10 cellular contexts compared by ENCODE assay signal in the genomic region with DNA sequence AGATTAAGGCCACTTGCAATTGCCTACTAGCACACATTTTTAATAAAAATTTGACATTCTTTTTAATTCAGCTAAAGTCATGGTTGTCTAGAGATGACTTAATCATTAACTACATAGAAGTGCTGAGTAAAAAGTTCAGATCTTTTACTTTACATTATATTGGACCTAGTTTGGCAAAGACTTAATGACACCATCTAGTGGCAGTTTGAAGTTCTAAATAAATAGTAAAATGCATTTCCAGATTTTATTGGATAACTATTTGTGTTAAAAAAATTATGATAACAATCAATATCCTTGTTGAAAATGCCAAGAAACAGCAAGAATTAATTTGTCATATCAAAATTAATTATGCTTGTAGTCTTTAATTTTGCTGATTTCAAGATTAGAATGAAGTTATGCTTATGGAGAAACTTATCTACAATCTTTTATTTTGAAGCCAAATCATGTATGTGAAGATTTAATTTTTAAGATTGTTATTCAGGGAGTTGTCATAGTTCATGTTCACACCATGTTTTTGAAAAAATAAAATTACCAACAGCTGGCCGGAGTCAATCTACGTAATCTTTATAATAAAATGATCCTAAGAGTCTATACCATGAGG.
DNase-seq lines count a peak whose midpoint lies in the region; ATAC-seq, FAIRE-seq and TF ChIP-seq lines count a peak whose summit lies in the region.
"Had no signal": no experiment of that assay in that cellular context is flagged by ENCODE, and none has a peak within 500 bp of the region (broad histone marks: within the 10 kb centered on the region; RNA-seq: fewer than 3 reads in every experiment).

No MANE protein-coding gene starts in this region.

- H3K27me3 ChIP-seq in dorsolateral prefrontal cortex (no peaks in the 10 kb centered on the region), small intestine (ENCODE audit: control insufficient read depth in 2 of 2, insufficient read depth in 2 of 2, low read length in 2 of 2) (no peaks in the 10 kb centered on the region)

- H3K36me3 Mint-ChIP-seq in activated CD4-positive, alpha-beta T cell treated with anti-CD3 and anti-CD28 coated beads, Interleukin-2, amount 10 ng/mL, durations not matched to agents 7 days and 5 days (ENCODE audit: low read depth) = no peaks in the 10 kb centered on the region
- H3K36me3 Mint-ChIP-seq: T-cell had no signal

- no peaks in the 10 kb centered on the region for H3K4me1 Mint-ChIP-seq in activated CD4-positive, alpha-beta T cell treated with anti-CD3 and anti-CD28 coated beads, Interleukin-2, amount 10 ng/mL, durations not matched to agents 7 days and 5 days
- H3K4me1 Mint-ChIP-seq: T-cell had no signal

- H3K36me3 ChIP-seq in small intestine (ENCODE audit: control insufficient read depth in 2 of 2, insufficient read depth in 2 of 2, low read length in 2 of 2) = no peaks in the 10 kb centered on the region

- TF ChIP-seq CTCF in dorsolateral prefrontal cortex (IDR thresholded peaks at IDR 0.05 in 54 of 56, conservative IDR thresholded peaks at IDR 0.05 in 2 of 56; ENCODE audit: low read depth in 1 of 56, partially characterized antibody in 56 of 56) = peak in 49 of 56 donors; percentile 12 to 73 (median 44)

- no peak overlapping the region for H3K27ac Mint-ChIP-seq in activated CD4-positive, alpha-beta T cell treated with anti-CD3 and anti-CD28 coated beads, Interleukin-2, amount 10 ng/mL, durations not matched to agents 7 days and 5 days
- H3K27ac Mint-ChIP-seq: T-cell had no signal

- FAIRE-seq in small intestine (lab: Jason Lieb, UNC) = peak; percentile 86

- H3K4me3 Mint-ChIP-seq in activated CD4-positive, alpha-beta T cell treated with anti-CD3 and anti-CD28 coated beads, Interleukin-2, amount 10 ng/mL, durations not matched to agents 7 days and 5 days = no peak overlapping the region
- H3K4me3 Mint-ChIP-seq: T-cell had no signal

- no peak overlapping the region for H3K27ac ChIP-seq in dorsolateral prefrontal cortex
- H3K27ac ChIP-seq in small intestine (ENCODE audit: low read depth in 1 of 2, low read length in 1 of 2) = no peak overlapping the region

- CTCF ChIA-PET in activated CD4-positive, alpha-beta T cell treated with anti-CD3 and anti-CD28 coated beads, Interleukin-2, amount 10 ng/mL, durations not matched to agents 7 days and 5 days (lab: Charles Lee) = no interaction called here

- H3K4me3 ChIP-seq in dorsolateral prefrontal cortex (no peak overlapping the region), small intestine (ENCODE audit: low read depth in 1 of 2, low read length in 2 of 2) (no peak overlapping the region)
- H3K4me3 ChIP-seq: lung had no signal

- POLR2A ChIA-PET in activated CD4-positive, alpha-beta T cell treated with anti-CD3 and anti-CD28 coated beads, Interleukin-2, amount 10 ng/mL, durations not matched to agents 7 days and 5 days (lab: Charles Lee) = no interaction called here

- H3K9me3 ChIP-seq in small intestine (ENCODE audit: control insufficient read depth, low read depth) = no peaks in the 10 kb centered on the region

- H3K4me1 ChIP-seq in small intestine (ENCODE audit: control insufficient read depth in 2 of 2, insufficient read depth in 1 of 2, low read depth in 1 of 2, low read length in 1 of 2) = peaks cover 0 to 3% of the 10 kb centered on the region in 2 donors

- intact Hi-C loops in dorsolateral prefrontal cortex (cut with DNase I) = no loop called here

- 45 to 92% (median 88%) methylated on average over 2 of the region's 2 CpGs for WGBS in small intestine, 3 donors

- no peaks in the 10 kb centered on the region for H3K9me3 Mint-ChIP-seq in activated CD4-positive, alpha-beta T cell treated with anti-CD3 and anti-CD28 coated beads, Interleukin-2, amount 10 ng/mL, durations not matched to agents 7 days and 5 days
- H3K9me3 Mint-ChIP-seq: T-cell had no signal

- ATAC-seq in GM21360 (IDR thresholded peaks at IDR 0.05; ENCODE audit: unreplicated experiment) (no peak), GM21526 (IDR thresholded peaks at IDR 0.05; ENCODE audit: low FRiP score, unreplicated experiment) (no peak)
- ATAC-seq: T-cell had no signal

- peak; percentile 12 for DNase-seq in SKM-1 (lab: John Stamatoyannopoulos, UW; ENCODE audit: unreplicated experiment)
- DNase-seq in SKM-1 treated with dmso at 0.1 percent for 144 hours (lab: John Stamatoyannopoulos, UW; ENCODE audit: unreplicated experiment) = no peak
- peak; percentile 9 for DNase-seq in NCI-H1694 treated with DMSO at 0.1 percent for 48 hours (lab: John Stamatoyannopoulos, UW)
- DNase-seq in dorsolateral prefrontal cortex = no peak
- peak; percentile 16 for DNase-seq in small intestine
- DNase-seq in activated CD4-positive, alpha-beta T cell treated with anti-CD3 and anti-CD28 coated beads, Interleukin-2, amount 10 ng/mL, durations not matched to agents 7 days and 5 days = no peak
- DNase-seq: T-cell had no signal

- H3K27me3 Mint-ChIP-seq in activated CD4-positive, alpha-beta T cell treated with anti-CD3 and anti-CD28 coated beads, Interleukin-2, amount 10 ng/mL, durations not matched to agents 7 days and 5 days = no peaks in the 10 kb centered on the region

Comparison
In these comparisons a context has a peak if more than half of its experiments do, and no peak if none do; other contexts are left out.
1. DNase-seq: peak in SKM-1 (single experiment), NCI-H1694 treated with DMSO at 0.1 percent for 48 hours (single experiment) and small intestine (single experiment); none in SKM-1 treated with dmso at 0.1 percent for 144 hours (single experiment), dorsolateral prefrontal cortex (0 of 10) and activated CD4-positive, alpha-beta T cell treated with anti-CD3 and anti-CD28 coated beads, Interleukin-2, amount 10 ng/mL, durations not matched to agents 7 days and 5 days (single experiment).